Comparison of ENCODE assay signal across 20 cellular contexts in genomic region chr4:105767579-105767978, GRCh38. TPM values are rescaled to one million over a fixed set of nuclear protein-coding genes. Genes with fewer than 3 reads are reported as not detected.
A peak's percentile ranks its signal among the peaks of the same experiment; 100 is the strongest.
DNase-seq lines count a peak whose midpoint lies in the region; ATAC-seq, FAIRE-seq and TF ChIP-seq lines count a peak whose summit lies in the region.
"Had no signal": no experiment of that assay in that cellular context is flagged by ENCODE, and none has a peak within 500 bp of the region (broad histone marks: within the 10 kb centered on the region; RNA-seq: fewer than 3 reads in every experiment).

No MANE protein-coding gene starts in this region.

- H3K4me1 Mint-ChIP-seq in effector memory CD8-positive, alpha-beta T cell (ENCODE audit: low read depth in 2 of 2), result no peaks in the 10 kb centered on the region
- H3K4me1 Mint-ChIP-seq: B cell, CD14-positive monocyte, T-cell had no signal

- no peak for FAIRE-seq in HepG2 (lab: Jason Lieb, UNC)
- FAIRE-seq: A549, D721Med, H54 had no signal

- TF ChIP-seq EP300 in HepG2 (IDR thresholded peaks at IDR 0.05; ENCODE audit: low read depth in 2 of 2, low read length in 2 of 2) (no peak), HepG2 (CRISPR knock-in tag; IDR thresholded peaks at IDR 0.05; ENCODE audit: borderline replicate concordance) (no peak)

- H3K4me3 ChIP-seq in HepG2 (replicated peaks in 1 of 3; ENCODE audit: insufficient read depth in 1 of 3, low read depth in 2 of 3, low read length in 3 of 3) (no peak overlapping the region), right lobe of liver (no peak overlapping the region)
- H3K4me3 ChIP-seq: A549 had no signal

- in situ Hi-C loops in HepG2 (cut with HindIII; ENCODE audit: extremely low pct_ligation_motif_present, low pct_unique_long_range_greater_than_20kb), result no loop called here

- H3K4me3 Mint-ChIP-seq in effector memory CD8-positive, alpha-beta T cell, result no peak overlapping the region
- H3K4me3 Mint-ChIP-seq: B cell, CD14-positive monocyte, T-cell had no signal

- H3K27ac Mint-ChIP-seq in effector memory CD8-positive, alpha-beta T cell, result no peak overlapping the region
- H3K27ac Mint-ChIP-seq: B cell, CD14-positive monocyte, T-cell had no signal

- ATAC-seq in HepG2 (peak; percentile 71), right lobe of liver (no peak)
- ATAC-seq in effector memory CD8-positive, alpha-beta T cell (replicated peaks), result no peak
- ATAC-seq: A549, T-cell had no signal

- H3K9me3 ChIP-seq in HepG2 (ENCODE audit: low read length) (no peaks in the 10 kb centered on the region), right lobe of liver (peaks cover 0 to 3% (median 0%) of the 10 kb centered on the region in 4 donors)
- H3K9me3 ChIP-seq: A549 had no signal

- no peak overlapping the region for H2AFZ ChIP-seq in HepG2 (ENCODE audit: low read length)

- no peak overlapping the region for H3K9ac ChIP-seq in HepG2 (ENCODE audit: insufficient read depth, low read depth, low read length)

- WGBS in HepG2 (ENCODE audit: low lambda C conversion rate), result 58% methylated on average over 2 of the region's 2 CpGs
- WGBS in right lobe of liver (ENCODE audit: insufficient coverage, low coverage, low lambda C conversion rate, missing lambda C conversion rate), result 85% methylated on average over 2 of the region's 2 CpGs

- no peak for TF ChIP-seq POLR2A in HepG2 (IDR thresholded peaks at IDR 0.05; ENCODE audit: insufficient read depth in 1 of 2, low read depth in 2 of 2, low read length in 2 of 2)
- TF ChIP-seq POLR2A in right lobe of liver (IDR thresholded peaks at IDR 0.05), result no peak

- H3K79me2 ChIP-seq in HepG2 (ENCODE audit: insufficient read depth, low read length), result no peaks in the 10 kb centered on the region

- peak; percentile 20 for DNase-seq in HepG2 (ENCODE audit: low spot score)
- no peak for DNase-seq in right lobe of liver
- peak; percentile 34 for DNase-seq in NCI-H748 treated with DMSO at 0.1 percent for 48 hours (lab: John Stamatoyannopoulos, UW)
- DNase-seq in iPS-NIHi11 (ENCODE audit: low spot score), result peak; percentile 5
- no peak for DNase-seq in ecto neural progenitor cell (ENCODE audit: low spot score)
- no peak for DNase-seq in effector memory CD8-positive, alpha-beta T cell
- no peak for DNase-seq in mesenteric fat pad (ENCODE audit: low spot score)
- DNase-seq: DMS79, KG1, NCI-H1105, NCI-H146, NCI-H2029 treated with DMSO at 0.1 percent for 48 hours, NCI-H446, NCI-H69, T-cell had no signal

- POLR2A ChIA-PET in HepG2 (lab: Yijun Ruan, JAX), result no interaction called here

- no peak for TF ChIP-seq RAD21 in HepG2 (CRISPR knock-in tag; IDR thresholded peaks at IDR 0.05)

- no peaks in the 10 kb centered on the region for H3K27me3 ChIP-seq in HepG2 (ENCODE audit: control insufficient read depth in 1 of 2, insufficient read depth in 2 of 2, low read length in 2 of 2)
- H3K27me3 ChIP-seq in right lobe of liver, result no peaks in the 10 kb centered on the region

- no peak overlapping the region for H3K4me2 ChIP-seq in HepG2 (ENCODE audit: low read depth, low read length)
- H3K4me2 ChIP-seq: A549 had no signal

- H4K20me1 ChIP-seq in HepG2 (ENCODE audit: insufficient read depth, low read length), result no peaks in the 10 kb centered on the region

- H3K36me3 ChIP-seq in HepG2 (replicated peaks in 1 of 2; ENCODE audit: control insufficient read depth in 1 of 2, insufficient read depth in 2 of 2, low read length in 2 of 2) (no peaks in the 10 kb centered on the region), right lobe of liver (no peaks in the 10 kb centered on the region)

- H3K9me3 Mint-ChIP-seq in effector memory CD8-positive, alpha-beta T cell, result no peaks in the 10 kb centered on the region

- H3K4me1 ChIP-seq in HepG2 (ENCODE audit: insufficient read depth, low read length), result no peaks in the 10 kb centered on the region
- no peaks in the 10 kb centered on the region for H3K4me1 ChIP-seq in right lobe of liver

- CTCF ChIA-PET in HepG2 (lab: Yijun Ruan, JAX; ENCODE audit: low intra/inter-chr PET ratio, low total read pairs), result no interaction called here

- no peak for TF ChIP-seq CTCF in HepG2 (CRISPR knock-in tag; IDR thresholded peaks at IDR 0.05)
- TF ChIP-seq CTCF in right lobe of liver (IDR thresholded peaks at IDR 0.05), result no peak

- BruUV-seq in HepG2 (replicated peaks; lab: Mats Ljungman, UMichigan), result no TSS peak

- intact Hi-C loops in HepG2 (cut with micrococcal nuclease; ENCODE audit: unreplicated experiment), result loop anchor here (10.0 kb wide), 1 partner anchor 697 kb away; no protein-coding TSS in a partner anchor
- intact Hi-C loops in right lobe of liver (cut with DNase I), result no loop called here

- H3K27ac ChIP-seq in HepG2 (ENCODE audit: extremely low read length, insufficient read depth, low read length) (no peak overlapping the region), right lobe of liver (no peak overlapping the region)
- H3K27ac ChIP-seq: A549 had no signal

- H3K27me3 Mint-ChIP-seq in effector memory CD8-positive, alpha-beta T cell, result no peaks in the 10 kb centered on the region
- H3K27me3 Mint-ChIP-seq: B cell, T-cell had no signal

- H3K36me3 Mint-ChIP-seq in effector memory CD8-positive, alpha-beta T cell (ENCODE audit: insufficient read depth), result peaks cover 2% of the 10 kb centered on the region

TF ChIP-seq in HepG2, 621 proteins besides CTCF, POLR2A, EP300 and RAD21 (continues in another document):
- TF ChIP-seq KLF9 (CRISPR knock-in tag; IDR thresholded peaks at IDR 0.05; ENCODE audit: low read depth) (no peak), ZNF629 (CRISPR knock-in tag; conservative IDR thresholded peaks at IDR 0.05) (no peak), HNRNPL (IDR thresholded peaks at IDR 0.05; ENCODE audit: low read depth, low read length) (no peak), ASH2L (IDR thresholded peaks at IDR 0.05; ENCODE audit: insufficient read length, low read depth, low read length) (no peak), HOXA5 (CRISPR knock-in tag; IDR thresholded peaks at IDR 0.05) (no peak), PRMT3 (CRISPR knock-in tag; IDR thresholded peaks at IDR 0.05; ENCODE audit: borderline replicate concordance, low read depth) (no peak), MTA3 (CRISPR knock-in tag; IDR thresholded peaks at IDR 0.05) (no peak), HMG20A (CRISPR knock-in tag; IDR thresholded peaks at IDR 0.05; ENCODE audit: borderline replicate concordance) (no peak)

RNA-seq across cellular contexts. Expression of gene GSTCD, which starts 59.0 kb away (rescaled TPM):
- total RNA-seq in HepG2 (2016; rRNA removed; fragmentation: Illumina TruSeq; extraction: Trizol), result 30.8 and 38.7 TPM in 2 replicates
- 8.2 and 9.8 TPM in 2 replicates for total RNA-seq in HepG2 (2016; cell fraction: cytosol; rRNA removed; fragmentation: Illumina TruSeq; extraction: Trizol; ENCODE audit: low read depth)
- total RNA-seq in HepG2 (2016; cell fraction: insoluble cytoplasmic fraction; rRNA removed; fragmentation: Illumina TruSeq; extraction: Trizol), result 29.7 and 37.3 TPM in 2 replicates
- total RNA-seq in HepG2 (2016; cell fraction: membrane; rRNA removed; fragmentation: Illumina TruSeq; extraction: Trizol), result 14.8 and 16.0 TPM in 2 replicates
- total RNA-seq in HepG2 (2016; cell fraction: nucleus; rRNA removed; fragmentation: Illumina TruSeq; extraction: Trizol), result 32.5 and 34.0 TPM in 2 replicates
- 6.7 and 7.9 TPM in 2 replicates for polyA plus RNA-seq in HepG2 (2011; rRNA removed)
- 4.1 and 4.5 TPM in 2 replicates for polyA plus RNA-seq in HepG2 (2011; cell fraction: cytosol; rRNA removed)
- polyA plus RNA-seq in HepG2 (2011; cell fraction: nucleus; rRNA removed), result 3.7 and 4.3 TPM in 2 replicates
- 4.2 and 6.7 TPM in 2 replicates for polyA plus RNA-seq in HepG2 (2012)
- polyA plus RNA-seq in HepG2 (2016; cell fraction: cytosol; fragmentation: Illumina TruSeq; extraction: Trizol; ENCODE audit: low read depth), result 0.76 and 0.88 TPM in 2 replicates
- 17.7 and 19.5 TPM in 2 replicates for polyA plus RNA-seq in HepG2 (2016; cell fraction: insoluble cytoplasmic fraction; fragmentation: Illumina TruSeq; extraction: Trizol; ENCODE audit: low read depth)
- 3.2 TPM in 2 replicates for polyA plus RNA-seq in HepG2 (2016; cell fraction: membrane; fragmentation: Illumina TruSeq; extraction: Trizol; ENCODE audit: low read depth)
- polyA plus RNA-seq in HepG2 (2016; cell fraction: nucleus; fragmentation: Illumina TruSeq; extraction: Trizol; ENCODE audit: insufficient read depth, low read depth), result 13.4 and 14.3 TPM in 2 replicates
- 7.8 and 9.3 TPM in 2 replicates for polyA minus RNA-seq in HepG2 (2011; rRNA and poly(A)+ RNA removed; ENCODE audit: low replicate concordance)
- 9.1 and 9.4 TPM in 2 replicates for polyA minus RNA-seq in HepG2 (2011; cell fraction: cytosol; rRNA and poly(A)+ RNA removed)
- polyA minus RNA-seq in HepG2 (2011; cell fraction: nucleus; rRNA and poly(A)+ RNA removed), result 21.8 and 26.5 TPM in 2 replicates
- 10 to 100 TPM in 1 of 6 experiments, 1 to 10 TPM in 5; 2.6 to 11.0 (median 3.6) TPM for total RNA-seq in right lobe of liver
- total RNA-seq in mesenteric fat pad, result 6.6 TPM

RNA-seq across cellular contexts. Expression of gene INTS12, which starts 59.1 kb away (rescaled TPM):
- total RNA-seq in HepG2 (2016; rRNA removed; fragmentation: Illumina TruSeq; extraction: Trizol), result 21.1 and 22.9 TPM in 2 replicates
- total RNA-seq in HepG2 (2016; cell fraction: cytosol; rRNA removed; fragmentation: Illumina TruSeq; extraction: Trizol; ENCODE audit: low read depth), result 14.8 and 15.8 TPM in 2 replicates
- 17.9 and 22.1 TPM in 2 replicates for total RNA-seq in HepG2 (2016; cell fraction: insoluble cytoplasmic fraction; rRNA removed; fragmentation: Illumina TruSeq; extraction: Trizol)
- total RNA-seq in HepG2 (2016; cell fraction: membrane; rRNA removed; fragmentation: Illumina TruSeq; extraction: Trizol), result 19.4 and 20.9 TPM in 2 replicates
- total RNA-seq in HepG2 (2016; cell fraction: nucleus; rRNA removed; fragmentation: Illumina TruSeq; extraction: Trizol), result 19.1 and 20.9 TPM in 2 replicates
- 16.0 and 20.2 TPM in 2 replicates for polyA plus RNA-seq in HepG2 (2011; rRNA removed)
- 11.3 and 15.3 TPM in 2 replicates for polyA plus RNA-seq in HepG2 (2011; cell fraction: cytosol; rRNA removed)
- 10.7 TPM in 2 replicates for polyA plus RNA-seq in HepG2 (2011; cell fraction: nucleus; rRNA removed)
- polyA plus RNA-seq in HepG2 (2012), result 14.8 and 15.5 TPM in 2 replicates
- 10.0 and 11.7 TPM in 2 replicates for polyA plus RNA-seq in HepG2 (2016; cell fraction: cytosol; fragmentation: Illumina TruSeq; extraction: Trizol; ENCODE audit: low read depth)
- 30.2 and 30.6 TPM in 2 replicates for polyA plus RNA-seq in HepG2 (2016; cell fraction: insoluble cytoplasmic fraction; fragmentation: Illumina TruSeq; extraction: Trizol; ENCODE audit: low read depth)
- polyA plus RNA-seq in HepG2 (2016; cell fraction: membrane; fragmentation: Illumina TruSeq; extraction: Trizol; ENCODE audit: low read depth), result 15.0 and 16.8 TPM in 2 replicates
- polyA plus RNA-seq in HepG2 (2016; cell fraction: nucleus; fragmentation: Illumina TruSeq; extraction: Trizol; ENCODE audit: insufficient read depth, low read depth), result 26.7 and 29.3 TPM in 2 replicates
- 7.7 and 14.9 TPM in 2 replicates for polyA minus RNA-seq in HepG2 (2011; rRNA and poly(A)+ RNA removed; ENCODE audit: low replicate concordance)
- 6.8 and 8.8 TPM in 2 replicates for polyA minus RNA-seq in HepG2 (2011; cell fraction: cytosol; rRNA and poly(A)+ RNA removed)
- polyA minus RNA-seq in HepG2 (2011; cell fraction: nucleus; rRNA and poly(A)+ RNA removed), result 23.5 and 28.8 TPM in 2 replicates
- total RNA-seq in right lobe of liver, result 10 to 100 TPM in 5 of 6 experiments, 1 to 10 TPM in 1; 9.3 to 19.0 (median 12.5) TPM
- total RNA-seq in mesenteric fat pad, result 15.9 TPM

Comparison
In these comparisons a context has a peak if more than half of its experiments do, and no peak if none do; other contexts are left out.
1. DNase-seq: peak in HepG2 (single experiment), NCI-H748 treated with DMSO at 0.1 percent for 48 hours (single experiment) and iPS-NIHi11 (single experiment); none in right lobe of liver (0 of 3), ecto neural progenitor cell (single experiment), effector memory CD8-positive, alpha-beta T cell (0 of 3) and mesenteric fat pad (single experiment).